ENCODE assay signal across 12 cellular contexts in genomic region chr15:70474367-70474681, GRCh38.
DNase-seq lines count a peak whose midpoint lies in the region; ATAC-seq and TF ChIP-seq lines count a peak whose summit lies in the region.
"Had no signal": no experiment of that assay in that cellular context is flagged by ENCODE, and none has a peak within 500 bp of the region (broad histone marks: within the 10 kb centered on the region; RNA-seq: fewer than 3 reads in every experiment).

No MANE protein-coding gene starts in this region.

- H3K27ac ChIP-seq in upper lobe of right lung: peak overlapping the region; percentile 49
- H3K27ac ChIP-seq in effector memory CD4-positive, alpha-beta T cell (ENCODE audit: insufficient read depth, low read length, poor library complexity, severe bottlenecking): no peak overlapping the region
- H3K27ac ChIP-seq: WERI-Rb-1 had no signal

- TF ChIP-seq CTCF in astrocyte of the cerebellum (IDR thresholded peaks at IDR 0.05; ENCODE audit: low read depth, low read length, missing control alignments): no peak
- TF ChIP-seq CTCF in upper lobe of right lung (IDR thresholded peaks at IDR 0.05): no peak

- peaks cover 26% of the 10 kb centered on the region for H3K27me3 Mint-ChIP-seq in activated T-cell treated with anti-CD3 and anti-CD28 coated beads, Interleukin-2, amount 50 U/mL, for 4 hours (ENCODE audit: low read depth)
- H3K27me3 Mint-ChIP-seq in memory B cell: no peaks in the 10 kb centered on the region

- H3K4me1 ChIP-seq in upper lobe of right lung: peaks cover 32% of the 10 kb centered on the region
- peaks cover 13% of the 10 kb centered on the region for H3K4me1 ChIP-seq in effector memory CD4-positive, alpha-beta T cell (ENCODE audit: control insufficient read depth, insufficient read depth, low read length, poor library complexity, severe bottlenecking)

- no peak for DNase-seq in activated T-cell treated with anti-CD3 and anti-CD28 coated beads, Interleukin-2, amount 50 U/mL, for 4 hours
- DNase-seq in activated T-cell treated with anti-CD3 and anti-CD28 coated beads, Interleukin-2, amount 50 U/mL, for 48 hours: no peak
- DNase-seq in astrocyte of the cerebellum (ENCODE audit: low read depth): no peak
- DNase-seq in memory B cell (ENCODE audit: low spot score in 2 of 2): no peak
- DNase-seq in upper lobe of right lung: no peak
- no peak for DNase-seq in effector memory CD4-positive, alpha-beta T cell
- DNase-seq in anterior cingulate cortex (lab: John Stamatoyannopoulos, UW): no peak
- no peak for DNase-seq in NCI-H1436 treated with DMSO at 0.1 percent for 48 hours (lab: John Stamatoyannopoulos, UW)
- DNase-seq: BE2C, H9, NCI-H510A treated with DMSO at 0.1 percent for 48 hours, WERI-Rb-1 had no signal

- peak overlapping the region; percentile 19 for H3K4me3 Mint-ChIP-seq in activated T-cell treated with anti-CD3 and anti-CD28 coated beads, Interleukin-2, amount 50 U/mL, for 4 hours
- H3K4me3 Mint-ChIP-seq in memory B cell: peak overlapping the region; percentile 44
- H3K4me3 Mint-ChIP-seq: H9 had no signal

- no peaks in the 10 kb centered on the region for H3K27me3 ChIP-seq in upper lobe of right lung
- no peaks in the 10 kb centered on the region for H3K27me3 ChIP-seq in effector memory CD4-positive, alpha-beta T cell (replicated peaks; ENCODE audit: control insufficient read depth, insufficient read depth, low read length, poor library complexity, severe bottlenecking)
- H3K27me3 ChIP-seq: BE2C had no signal

- no peaks in the 10 kb centered on the region for H3K9me3 Mint-ChIP-seq in activated T-cell treated with anti-CD3 and anti-CD28 coated beads, Interleukin-2, amount 50 U/mL, for 4 hours
- H3K9me3 Mint-ChIP-seq in memory B cell: no peaks in the 10 kb centered on the region
- H3K9me3 Mint-ChIP-seq: H9 had no signal

- H3K9me3 ChIP-seq in upper lobe of right lung: no peaks in the 10 kb centered on the region
- no peaks in the 10 kb centered on the region for H3K9me3 ChIP-seq in effector memory CD4-positive, alpha-beta T cell (ENCODE audit: control insufficient read depth, low read length)
- H3K9me3 ChIP-seq: BE2C had no signal

- H3K4me3 ChIP-seq in astrocyte of the cerebellum (ENCODE audit: low read depth, low read length) (peak overlapping the region; percentile 9), upper lobe of right lung (no peak overlapping the region)
- H3K4me3 ChIP-seq in effector memory CD4-positive, alpha-beta T cell (ENCODE audit: insufficient read depth, low read depth, low read length, poor library complexity, severe bottlenecking): no peak overlapping the region

- peaks cover 34% of the 10 kb centered on the region for H3K4me1 Mint-ChIP-seq in activated T-cell treated with anti-CD3 and anti-CD28 coated beads, Interleukin-2, amount 50 U/mL, for 4 hours (ENCODE audit: low read depth)
- peaks cover 19% of the 10 kb centered on the region for H3K4me1 Mint-ChIP-seq in memory B cell

- no peak overlapping the region for H3K27ac Mint-ChIP-seq in memory B cell
- H3K27ac Mint-ChIP-seq: H9 had no signal

- ATAC-seq in activated T-cell treated with anti-CD3 and anti-CD28 coated beads, Interleukin-2, amount 50 U/mL, for 4 hours: no peak
- ATAC-seq in memory B cell (ENCODE audit: low read depth): no peak
- ATAC-seq in upper lobe of right lung: peak; percentile 2

- no peaks in the 10 kb centered on the region for H3K36me3 ChIP-seq in upper lobe of right lung
- H3K36me3 ChIP-seq in effector memory CD4-positive, alpha-beta T cell (ENCODE audit: control insufficient read depth, insufficient read depth, low read length): no peaks in the 10 kb centered on the region
- H3K36me3 ChIP-seq: BE2C, WERI-Rb-1 had no signal

- in situ Hi-C loops in astrocyte of the cerebellum (cut with HindIII; ENCODE audit: low sequenced_read_pairs): no loop called here

- intact Hi-C loops in upper lobe of right lung (cut with DNase I): no loop called here

- no peaks in the 10 kb centered on the region for H3K36me3 Mint-ChIP-seq in activated T-cell treated with anti-CD3 and anti-CD28 coated beads, Interleukin-2, amount 50 U/mL, for 4 hours (ENCODE audit: insufficient read depth)
- peaks cover 2% of the 10 kb centered on the region for H3K36me3 Mint-ChIP-seq in memory B cell
